ENCODE assay signal across 24 cellular contexts in the genomic region with DNA sequence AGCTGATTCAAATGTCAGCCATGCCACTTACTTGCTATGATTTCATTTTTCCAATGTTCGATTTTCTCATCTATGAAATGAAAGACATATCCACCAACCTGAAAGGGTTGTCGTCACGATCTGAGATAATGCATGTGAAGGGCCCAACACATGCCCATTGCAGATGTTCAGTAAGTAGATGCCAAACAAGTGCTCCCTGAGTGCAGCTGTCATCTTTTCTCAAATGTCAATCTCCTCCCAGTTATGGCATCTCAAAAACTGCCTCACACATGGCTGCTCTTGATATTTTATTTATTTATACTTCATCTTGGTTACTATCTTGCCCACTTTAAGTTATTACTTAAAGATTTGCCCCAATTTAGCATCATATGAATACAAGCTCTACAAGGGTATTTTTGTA. TPM values are rescaled to one million over a fixed set of nuclear protein-coding genes. Genes with fewer than 3 reads are reported as not detected.
DNase-seq lines count a peak whose midpoint lies in the region; ATAC-seq and FAIRE-seq lines count a peak whose summit lies in the region.
"Had no signal": no experiment of that assay in that cellular context is flagged by ENCODE, and none has a peak within 500 bp of the region (broad histone marks: within the 10 kb centered on the region; RNA-seq: fewer than 3 reads in every experiment).

No MANE protein-coding gene starts in this region.

- ATAC-seq in GM21367 (IDR thresholded peaks at IDR 0.05; ENCODE audit: unreplicated experiment), result no peak

- H3K9me3 Mint-ChIP-seq in T-helper 2 cell treated with Interferon-gamma antibody and Interleukin-4, amounts not matched to agents 5 μg/mL and 100 μg/mL, for 36 hours, result no peaks in the 10 kb centered on the region
- H3K9me3 Mint-ChIP-seq: CD14-positive monocyte; CD4-positive, alpha-beta memory T cell; CD8-positive, alpha-beta memory T cell had no signal

- FAIRE-seq in HTR-8/SVneo (lab: Jason Lieb, UNC), result peak; percentile 26
- FAIRE-seq: A204.1, D721Med, G401.6, GM12891, GM19239 had no signal

- no peaks in the 10 kb centered on the region for H3K27me3 Mint-ChIP-seq in T-helper 2 cell treated with Interferon-gamma antibody and Interleukin-4, amounts not matched to agents 5 μg/mL and 100 μg/mL, for 36 hours (ENCODE audit: low read depth)
- H3K27me3 Mint-ChIP-seq: CD4-positive, alpha-beta memory T cell; CD4-positive, CD25-positive, alpha-beta regulatory T cell; CD8-positive, alpha-beta memory T cell had no signal

- no peaks in the 10 kb centered on the region for H3K4me1 Mint-ChIP-seq in T-helper 2 cell treated with Interferon-gamma antibody and Interleukin-4, amounts not matched to agents 5 μg/mL and 100 μg/mL, for 36 hours (ENCODE audit: low read depth)

- peak; percentile 50 for DNase-seq in NCI-H2171 treated with DMSO at 0.1 percent for 48 hours (lab: John Stamatoyannopoulos, UW)
- no peak for DNase-seq in NCI-H2171 (lab: John Stamatoyannopoulos, UW)
- DNase-seq in HTR-8/SVneo (ENCODE audit: insufficient read length, low spot score), result no peak
- peak; percentile 8 for DNase-seq in LHCN-M2 (ENCODE audit: low read depth)
- DNase-seq in myocyte (ENCODE audit: low read depth), result peak; percentile 60
- DNase-seq in D341Med (ENCODE audit: low spot score), result no peak
- no peak for DNase-seq in T-helper 2 cell treated with Interferon-gamma antibody and Interleukin-4, amounts not matched to agents 5 μg/mL and 100 μg/mL, for 36 hours (ENCODE audit: low spot score)
- DNase-seq: 8988T; ACHN; BE2C; C1 segment of cervical spinal cord; CD4-positive, alpha-beta memory T cell; CD4-positive, CD25-positive, alpha-beta regulatory T cell; CD8-positive, alpha-beta memory T cell; COR-L47; DMS79 treated with DMSO at 0.1 percent for 48 hours; GF-D8 had no signal

- H3K4me3 Mint-ChIP-seq in T-helper 2 cell treated with Interferon-gamma antibody and Interleukin-4, amounts not matched to agents 5 μg/mL and 100 μg/mL, for 36 hours, result no peak overlapping the region
- H3K4me3 Mint-ChIP-seq: CD14-positive monocyte; CD4-positive, alpha-beta memory T cell; CD4-positive, CD25-positive, alpha-beta regulatory T cell; CD8-positive, alpha-beta memory T cell had no signal

- no peak overlapping the region for H3K27ac Mint-ChIP-seq in T-helper 2 cell treated with Interferon-gamma antibody and Interleukin-4, amounts not matched to agents 5 μg/mL and 100 μg/mL, for 36 hours
- H3K27ac Mint-ChIP-seq: CD14-positive monocyte; CD4-positive, CD25-positive, alpha-beta regulatory T cell; CD8-positive, alpha-beta memory T cell had no signal

- no peaks in the 10 kb centered on the region for H3K36me3 Mint-ChIP-seq in T-helper 2 cell treated with Interferon-gamma antibody and Interleukin-4, amounts not matched to agents 5 μg/mL and 100 μg/mL, for 36 hours (ENCODE audit: low read depth)

RNA-seq across cellular contexts. Expression of a gene that starts 16.8 kb away (rescaled TPM):
- total RNA-seq in LHCN-M2 (2014; rRNA removed) (0.40 and 0.45 TPM in 2 replicates), myocyte (3.9 and 8.6 TPM in 2 replicates)
- polyA plus RNA-seq in LHCN-M2 (2012), result 0.12 TPM
- polyA plus RNA-seq in myocyte (2012), result 1.2 TPM

RNA-seq across cellular contexts. Expression of a gene that starts 16.9 kb away (rescaled TPM):
- 7.5 and 12.7 TPM in 2 replicates for total RNA-seq in LHCN-M2 (2014; rRNA removed)
- polyA plus RNA-seq in LHCN-M2 (2012), result 17.8 TPM
- 13.0 and 13.3 TPM in 2 replicates for total RNA-seq in myocyte
- 29.2 TPM for polyA plus RNA-seq in myocyte (2012)

Comparison
In these comparisons a context has a peak if more than half of its experiments do, and no peak if none do; other contexts are left out.
1. DNase-seq: peak in NCI-H2171 treated with DMSO at 0.1 percent for 48 hours (single experiment), LHCN-M2 (single experiment) and myocyte (single experiment); none in NCI-H2171 (single experiment), HTR-8/SVneo (single experiment), D341Med (single experiment) and T-helper 2 cell treated with Interferon-gamma antibody and Interleukin-4, amounts not matched to agents 5 μg/mL and 100 μg/mL, for 36 hours (single experiment).